Comparison of ENCODE assay signal across 30 cellular contexts in genomic region chr13:61916483-61916882, GRCh38.
"Had no signal": no experiment of that assay in that cellular context is flagged by ENCODE, and none has a peak within 500 bp of the region (broad histone marks: within the 10 kb centered on the region; RNA-seq: fewer than 3 reads in every experiment).

No MANE protein-coding gene starts in this region.

- H3K27me3 ChIP-seq: ascending aorta, cardiac muscle cell had no signal

- H3K36me3 ChIP-seq: ascending aorta, cardiac muscle cell had no signal

- H3K27ac ChIP-seq: ascending aorta, cardiac muscle cell, VCaP had no signal

- DNase-seq: activated B cell treated with CpG ODN at 0.5 μM for 24 hours; activated CD4-positive, alpha-beta memory T cell treated with anti-CD3 and anti-CD28 coated beads, Interleukin-2, amount 10 ng/mL, durations not matched to agents 7 days and 5 days; activated CD4-positive, alpha-beta T cell treated with anti-CD3 and anti-CD28 coated beads for 4 hours; activated CD4-positive, alpha-beta T cell treated with anti-CD3 and anti-CD28 coated beads, Interleukin-2, amount 10 ng/mL, durations not matched to agents 24 days and 14 days; activated CD4-positive, alpha-beta T cell treated with anti-CD3 and anti-CD28 coated beads, Interleukin-2, amount 50 U/mL, for 1 hour; activated CD4-positive, alpha-beta T cell treated with anti-CD3 and anti-CD28 coated beads, Interleukin-2, amount 50 U/mL, for 4 hours; activated CD4-positive, CD25-positive, alpha-beta regulatory T cell treated with anti-CD3 and anti-CD28 coated beads, Interleukin-2, amount 50 U/mL, for 72 hours; activated CD8-positive, alpha-beta memory T cell treated with anti-CD3 and anti-CD28 coated beads for 24 hours; activated CD8-positive, alpha-beta memory T cell treated with anti-CD3 and anti-CD28 coated beads, Interleukin-2, amount 10 ng/mL, durations not matched to agents 7 days and 5 days; activated CD8-positive, alpha-beta memory T cell treated with anti-CD3 and anti-CD28 coated beads, Interleukin-2, amount 50 U/mL, for 48 hours; activated CD8-positive, alpha-beta T cell treated with anti-CD3 and anti-CD28 coated beads, Interleukin-2, amount 10 ng/mL, durations not matched to agents 7 days and 5 days; activated effector memory CD4-positive, alpha-beta T cell treated with Interleukin-2 at 50 U/mL for 16 hours; activated gamma-delta T cell; activated naive CD4-positive, alpha-beta T cell treated with anti-CD3 and anti-CD28 coated beads, Interleukin-2, amount 10 ng/mL, durations not matched to agents 7 days and 5 days; activated naive CD4-positive, alpha-beta T cell treated with Interleukin-2 at 50 U/mL for 16 hours; activated naive CD8-positive, alpha-beta T cell treated with anti-CD3 and anti-CD28 coated beads, Interleukin-2, amount 10 ng/mL, durations not matched to agents 7 days and 5 days; activated naive CD8-positive, alpha-beta T cell treated with anti-CD3 and anti-CD28 coated beads, Interleukin-2, amount 50 U/mL, for 24 hours; activated T-cell treated with anti-CD3 and anti-CD28 coated beads, Interleukin-2, amount 50 U/mL, for 24 hours; activated T-cell treated with anti-CD3 and anti-CD28 coated beads, Interleukin-2, amount 50 U/mL, for 48 hours; amygdala; anterior cingulate cortex; caudate nucleus; cerebellar nuclear complex; T-helper 1 cell; T-helper 2 cell; T-helper 9 cell had no signal

- H3K9me3 ChIP-seq: ascending aorta had no signal

- H3K4me1 ChIP-seq: ascending aorta had no signal

- FAIRE-seq: bronchial epithelial cell had no signal

- H3K4me3 ChIP-seq: ascending aorta, cardiac muscle cell had no signal
